Comparison of ENCODE assay signal across 8 cellular contexts in genomic region chr2:135875491-135876065, GRCh38. TPM values are rescaled to one million over a fixed set of nuclear protein-coding genes. Genes with fewer than 3 reads are reported as not detected.
A peak's percentile ranks its signal among the peaks of the same experiment; 100 is the strongest.
DNase-seq lines count a peak whose midpoint lies in the region; ATAC-seq lines count a peak whose summit lies in the region.

No MANE protein-coding gene starts in this region.

- H3K27me3 ChIP-seq in skeletal muscle satellite cell (ENCODE audit: control insufficient read depth, insufficient read depth, low read length), result no peaks in the 10 kb centered on the region

- ATAC-seq in GM21515 (IDR thresholded peaks at IDR 0.05; ENCODE audit: unreplicated experiment), result peak; percentile 57

- H3K9ac ChIP-seq in skeletal muscle satellite cell (ENCODE audit: low read depth, low read length), result peak overlapping the region; percentile 82

- DNase-seq in G401 (ENCODE audit: low spot score), result peak; percentile 62
- DNase-seq in HUDEP-2 (lab: John Stamatoyannopoulos, UW; ENCODE audit: unreplicated experiment in 76 of 76), result peak in 57 of 76 experiments; percentile 5 to 61 (median 33)
- peak; percentile 40 to 88 (median 63) for DNase-seq in T-helper 1 cell
- DNase-seq in amniotic epithelial cell (ENCODE audit: low read depth), result peak; percentile 37
- peak in 30 of 51 donors; percentile 4 to 51 (median 29) for DNase-seq in hypothalamus (lab: John Stamatoyannopoulos, UW)
- DNase-seq in inferior parietal cortex (ENCODE audit: extremely low spot score), result no peak

- peak overlapping the region; percentile 84 for H3K4me3 ChIP-seq in skeletal muscle satellite cell (ENCODE audit: low read length)

- in situ Hi-C loops in G401 (cut with HindIII; ENCODE audit: low sequenced_read_pairs), result no loop called here

- H3K9me3 ChIP-seq in skeletal muscle satellite cell (replicated peaks; ENCODE audit: low read length), result no peaks in the 10 kb centered on the region

- H3K4me2 ChIP-seq in skeletal muscle satellite cell (ENCODE audit: low read length), result peak overlapping the region; percentile 91

- peaks cover 25% of the 10 kb centered on the region for H3K4me1 ChIP-seq in skeletal muscle satellite cell (ENCODE audit: control insufficient read depth, insufficient read depth, low read length)

- peaks cover 1% of the 10 kb centered on the region for H3K36me3 ChIP-seq in skeletal muscle satellite cell (ENCODE audit: insufficient read depth, low read length)

RNA-seq across cellular contexts. Expression of gene MCM6, which starts 0.7 kb away (rescaled TPM):
- 72.6 and 95.4 TPM in 2 replicates for total RNA-seq in G401 (2014; rRNA removed; shearing (Covaris generic))
- 15.2 and 18.1 TPM in 2 replicates for total RNA-seq in skeletal muscle satellite cell (2012; rRNA removed)

RNA-seq across cellular contexts. Expression of gene LCT, which starts 38.6 kb away (rescaled TPM):
- total RNA-seq in G401 (2014; rRNA removed; shearing (Covaris generic)), result not detected in 2 replicates
- total RNA-seq in skeletal muscle satellite cell (2012; rRNA removed), result not detected in 2 replicates
